In the genomic region with DNA sequence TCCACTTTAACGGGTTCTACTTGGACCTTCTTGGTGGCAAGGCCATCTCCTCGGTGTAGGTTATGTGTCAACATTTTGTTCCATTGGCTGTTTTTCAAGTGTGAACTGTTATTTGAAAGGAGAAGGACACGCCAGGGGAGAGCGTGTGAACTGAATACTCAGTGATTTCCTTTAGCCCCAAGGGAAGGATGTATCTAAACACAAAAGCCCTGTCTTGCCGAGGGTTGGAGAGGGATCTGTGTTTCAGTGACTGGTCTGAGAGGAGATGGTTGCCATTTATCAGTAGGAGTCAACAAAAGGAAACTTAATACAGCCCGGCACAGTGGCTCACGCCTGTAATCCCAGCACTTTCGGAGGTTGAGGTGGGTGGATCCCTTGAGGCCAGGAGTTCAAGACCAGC, we compare ENCODE assay signal across 24 cellular contexts. TPM values are rescaled to one million over a fixed set of nuclear protein-coding genes. Genes with fewer than 3 reads are reported as not detected.
A peak's percentile ranks its signal among the peaks of the same experiment; 100 is the strongest.
DNase-seq lines count a peak whose midpoint lies in the region; ATAC-seq and TF ChIP-seq lines count a peak whose summit lies in the region.
"Had no signal": no experiment of that assay in that cellular context is flagged by ENCODE, and none has a peak within 500 bp of the region (broad histone marks: within the 10 kb centered on the region; RNA-seq: fewer than 3 reads in every experiment).

No MANE protein-coding gene starts in this region.

- peaks cover 54% of the 10 kb centered on the region for H3K79me2 ChIP-seq in mesendoderm (ENCODE audit: control insufficient read depth, insufficient read depth, low read length)

- H3K4me1 ChIP-seq in mesendoderm (ENCODE audit: control insufficient read depth, low read depth, low read length) = no peaks in the 10 kb centered on the region

- DNase-seq in ELF-1 (ENCODE audit: low read depth, low spot score) (peak; percentile 42), choroid plexus epithelial cell (ENCODE audit: low read depth) (peak; percentile 61), islet precursor cell (peak; percentile 37), NCI-H1417 treated with DMSO at 0.1 percent for 48 hours (lab: John Stamatoyannopoulos, UW) (no peak), mesendoderm (no peak), GOT3 (lab: John Stamatoyannopoulos, UW) (no peak), AG08396 (ENCODE audit: low spot score) (no peak)
- DNase-seq: activated CD4-positive, alpha-beta T cell treated with anti-CD3 and anti-CD28 coated beads for 1 hour; activated CD8-positive, alpha-beta memory T cell treated with anti-CD3 and anti-CD28 coated beads, Interleukin-2, amount 10 ng/mL, durations not matched to agents 7 days and 5 days; activated gamma-delta T cell; amygdala; DMS 273 treated with DMSO at 0.1 percent for 48 hours; erythroblast; hippocampal formation; MV-4-11; naive thymus-derived CD4-positive, alpha-beta T cell; NCI-H2029 treated with DMSO at 0.1 percent for 48 hours; NCI-H524; retina; stimulated activated CD4-positive, alpha-beta T cell treated with anti-CD3 and anti-CD28 coated beads, Interleukin-1b, Interleukin-23, amount 100 ng/mL, for 48 hours; T-helper 9 cell had no signal

- no peak overlapping the region for H3K18ac ChIP-seq in mesendoderm (ENCODE audit: low read length)

- H4K8ac ChIP-seq in mesendoderm (ENCODE audit: low read depth, low read length) = no peak overlapping the region

- no peaks in the 10 kb centered on the region for H3K9me3 Mint-ChIP-seq in stimulated activated memory B cell treated with anti-CD40 and anti-IgM and Interleukin-4, amounts not matched to agents 10 μg/mL and 1 μg/mL and 100 μg/mL, for 72 hours
- H3K9me3 Mint-ChIP-seq: naive thymus-derived CD4-positive, alpha-beta T cell had no signal

- H3K4me1 Mint-ChIP-seq in stimulated activated memory B cell treated with anti-CD40 and anti-IgM and Interleukin-4, amounts not matched to agents 10 μg/mL and 1 μg/mL and 100 μg/mL, for 72 hours = peaks cover 55% of the 10 kb centered on the region

- peaks cover 17% of the 10 kb centered on the region for H3K79me1 ChIP-seq in mesendoderm (ENCODE audit: low read length)

- H3K27me3 ChIP-seq in mesendoderm (ENCODE audit: insufficient read depth, low read length, poor library complexity) = no peaks in the 10 kb centered on the region
- H3K27me3 ChIP-seq: SJSA1 had no signal

- no peak overlapping the region for H3K4me2 ChIP-seq in mesendoderm (ENCODE audit: low read length)

- no peak overlapping the region for H3K27ac ChIP-seq in mesendoderm (ENCODE audit: low read depth, low read length)
- H3K27ac ChIP-seq: coronary artery, SJSA1 had no signal

- no peak overlapping the region for H4K5ac ChIP-seq in mesendoderm (ENCODE audit: low read length)

- H3K4me3 ChIP-seq in choroid plexus epithelial cell (ENCODE audit: low read depth, low read length) = no peak overlapping the region
- no peak overlapping the region for H3K4me3 ChIP-seq in mesendoderm (ENCODE audit: low read length)
- H3K4me3 ChIP-seq: coronary artery, SJSA1 had no signal

- no peak overlapping the region for H2BK15ac ChIP-seq in mesendoderm (replicated peaks; ENCODE audit: low read depth)

- no CpG with 5 or more reads among the region's 8 CpGs for WGBS in mesendoderm (ENCODE audit: extremely low coverage, insufficient coverage, low lambda C conversion rate)

- H3K27ac Mint-ChIP-seq in stimulated activated memory B cell treated with anti-CD40 and anti-IgM and Interleukin-4, amounts not matched to agents 10 μg/mL and 1 μg/mL and 100 μg/mL, for 72 hours = peak overlapping the region; percentile 33

- no peaks in the 10 kb centered on the region for H3K27me3 Mint-ChIP-seq in stimulated activated memory B cell treated with anti-CD40 and anti-IgM and Interleukin-4, amounts not matched to agents 10 μg/mL and 1 μg/mL and 100 μg/mL, for 72 hours
- H3K27me3 Mint-ChIP-seq: activated CD8-positive, alpha-beta memory T cell treated with anti-CD3 and anti-CD28 coated beads, Interleukin-2, amount 10 ng/mL, durations not matched to agents 7 days and 5 days; naive thymus-derived CD4-positive, alpha-beta T cell had no signal

- no peak overlapping the region for H3K23ac ChIP-seq in mesendoderm (ENCODE audit: low read length)

- no peak overlapping the region for H2BK120ac ChIP-seq in mesendoderm (ENCODE audit: low read depth, low read length)

- H3K4me3 Mint-ChIP-seq in stimulated activated memory B cell treated with anti-CD40 and anti-IgM and Interleukin-4, amounts not matched to agents 10 μg/mL and 1 μg/mL and 100 μg/mL, for 72 hours = no peak overlapping the region
- H3K4me3 Mint-ChIP-seq: activated CD8-positive, alpha-beta memory T cell treated with anti-CD3 and anti-CD28 coated beads, Interleukin-2, amount 10 ng/mL, durations not matched to agents 7 days and 5 days; naive thymus-derived CD4-positive, alpha-beta T cell had no signal

- H3K36me3 Mint-ChIP-seq in stimulated activated memory B cell treated with anti-CD40 and anti-IgM and Interleukin-4, amounts not matched to agents 10 μg/mL and 1 μg/mL and 100 μg/mL, for 72 hours = peaks cover 22% of the 10 kb centered on the region

- no peak for ATAC-seq in stimulated activated memory B cell treated with anti-CD40 and anti-IgM and Interleukin-4, amounts not matched to agents 10 μg/mL and 1 μg/mL and 100 μg/mL, for 72 hours
- ATAC-seq: activated CD8-positive, alpha-beta memory T cell treated with anti-CD3 and anti-CD28 coated beads, Interleukin-2, amount 10 ng/mL, durations not matched to agents 7 days and 5 days; naive thymus-derived CD4-positive, alpha-beta T cell had no signal

- H3K56ac ChIP-seq in mesendoderm (ENCODE audit: low read length) = no peak overlapping the region

- H3K4ac ChIP-seq in mesendoderm (ENCODE audit: low read depth, low read length) = no peak overlapping the region

- H3K9ac ChIP-seq in mesendoderm (ENCODE audit: low read length) = no peak overlapping the region

- TF ChIP-seq CTCF in choroid plexus epithelial cell (conservative IDR thresholded peaks at IDR 0.05; ENCODE audit: low read depth, low read length) = no peak

- H2AK5ac ChIP-seq in mesendoderm (ENCODE audit: low read length) = no peak overlapping the region

- no peak overlapping the region for H2BK5ac ChIP-seq in mesendoderm (ENCODE audit: low read length)

- no peaks in the 10 kb centered on the region for H3K36me3 ChIP-seq in mesendoderm (ENCODE audit: control insufficient read depth, insufficient read depth, low read length)

RNA-seq across cellular contexts. Expression of gene USP10, which starts 50.0 kb away (rescaled TPM):
- polyA plus RNA-seq in mesendoderm (2013, experiment 1 of 2) = 157 TPM
- 159 TPM for polyA plus RNA-seq in mesendoderm (2013, experiment 2 of 2)

Comparison
In these comparisons a context has a peak if more than half of its experiments do, and no peak if none do; other contexts are left out.
1. DNase-seq: peak in ELF-1 (single experiment), choroid plexus epithelial cell (single experiment) and islet precursor cell (single experiment); none in NCI-H1417 treated with DMSO at 0.1 percent for 48 hours (single experiment), mesendoderm (single experiment), GOT3 (single experiment) and AG08396 (single experiment).